ENCODE assay signal across 8 cellular contexts in the genomic region with DNA sequence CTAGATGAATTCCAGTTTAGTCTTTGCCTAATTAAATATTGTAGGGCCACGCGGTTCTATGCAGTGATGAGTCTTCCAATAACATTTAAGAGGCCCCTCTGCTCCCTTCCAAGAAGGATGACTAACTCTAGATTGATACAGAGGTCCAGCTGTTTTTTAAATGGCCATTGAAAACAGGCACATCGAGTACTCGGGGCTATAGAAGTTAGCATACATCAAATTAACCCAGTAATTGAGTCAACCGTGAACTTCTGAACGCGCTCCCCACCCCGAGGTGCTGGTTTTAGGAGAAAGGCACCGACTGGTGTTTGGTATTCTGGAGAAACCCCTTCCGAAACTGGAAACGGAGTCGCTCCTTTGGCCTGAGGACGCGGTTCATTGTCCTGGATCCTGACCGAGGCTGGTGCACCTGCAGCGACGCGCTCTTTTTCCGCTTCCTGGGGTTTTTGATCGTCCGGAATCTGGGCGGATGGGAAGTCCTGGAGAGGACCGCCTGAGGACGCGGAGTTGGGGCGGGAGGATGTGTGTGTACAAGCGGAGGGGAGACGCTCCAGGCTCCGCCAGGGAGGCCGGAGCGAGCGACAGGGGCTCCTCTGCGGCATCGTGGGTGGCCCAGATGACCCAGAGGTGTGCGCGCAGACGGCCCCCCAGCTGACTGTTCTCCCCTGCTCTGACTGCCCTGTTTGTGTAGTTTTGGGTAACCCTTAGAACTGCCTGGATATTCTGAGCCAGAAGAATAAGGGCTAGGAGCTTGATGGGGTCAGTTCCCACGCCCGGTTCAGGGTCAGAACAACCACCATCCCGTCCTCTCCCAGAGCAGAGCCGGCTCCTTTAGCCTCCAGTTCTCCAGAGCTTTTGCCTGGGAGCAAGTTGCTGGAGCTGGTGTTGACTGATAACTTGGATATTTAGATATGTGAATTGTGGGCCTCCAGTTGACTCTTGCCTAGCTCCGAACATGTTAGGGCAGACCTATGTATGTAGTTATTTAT. TPM values are rescaled to one million over a fixed set of nuclear protein-coding genes. Genes with fewer than 3 reads are reported as not detected.
DNase-seq lines count a peak whose midpoint lies in the region; ATAC-seq lines count a peak whose summit lies in the region.

No MANE protein-coding gene starts in this region.

- ATAC-seq in GM21737 (IDR thresholded peaks at IDR 0.05; ENCODE audit: unreplicated experiment) (peak; percentile 47), left lobe of liver (peak; percentile 77)

- DNase-seq in DMS79 (lab: John Stamatoyannopoulos, UW) = peak; percentile 79
- DNase-seq in MV-4-11 (lab: John Stamatoyannopoulos, UW) = peak; percentile 37
- peak; percentile 7 to 31 for DNase-seq in activated CD4-positive, alpha-beta T cell treated with anti-CD3 and anti-CD28 coated beads for 24 hours (ENCODE audit: low read depth in 2 of 2)
- peak; percentile 58 to 65 for DNase-seq in dermis microvascular lymphatic vessel endothelial cell (ENCODE audit: low read depth in 2 of 2)
- peak; percentile 71 for DNase-seq in left lobe of liver (ENCODE audit: low spot score)
- DNase-seq in stimulated activated CD4-positive, alpha-beta T cell treated with anti-CD3 and anti-CD28 coated beads, Interleukin-1b, Interleukin-23, amount 100 ng/mL, for 4 hours (ENCODE audit: low read depth in 2 of 2) = peak; percentile 2 to 26
- no peak for DNase-seq in NCI-H82 treated with DMSO at 0.1 percent for 48 hours (lab: John Stamatoyannopoulos, UW; ENCODE audit: unreplicated experiment)

RNA-seq across cellular contexts. Expression of gene FAM221A, which starts 0.7 kb away (rescaled TPM):
- total RNA-seq in dermis microvascular lymphatic vessel endothelial cell (4.3 and 5.6 TPM in 2 replicates), left lobe of liver (4.2 TPM)

RNA-seq across cellular contexts. Expression of gene STK31, which starts 29.3 kb away (rescaled TPM):
- total RNA-seq in dermis microvascular lymphatic vessel endothelial cell (under 0.01 and 0.13 TPM in 2 replicates), left lobe of liver (0.20 TPM)
